In the genomic region with DNA sequence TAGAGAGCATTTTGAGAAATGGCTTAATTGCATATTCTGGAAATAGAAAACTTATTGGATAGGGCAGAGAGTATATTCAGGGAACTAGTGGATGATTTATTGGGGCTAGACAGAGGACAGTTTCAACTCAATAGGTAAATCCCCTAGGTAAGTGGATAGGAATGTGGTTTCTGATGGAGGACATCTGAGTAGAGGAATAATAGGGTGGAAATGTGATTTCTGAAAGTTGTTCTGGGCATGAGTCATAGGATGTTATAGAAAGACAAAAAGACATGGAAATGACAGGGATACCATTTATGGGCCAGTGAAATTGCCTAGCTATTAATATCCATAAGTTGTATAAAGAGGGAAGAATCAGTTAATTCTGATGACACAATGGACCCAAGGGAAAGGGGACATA, we compare ENCODE assay signal across 17 cellular contexts.
DNase-seq lines count a peak whose midpoint lies in the region; ATAC-seq and TF ChIP-seq lines count a peak whose summit lies in the region.
"Had no signal": no experiment of that assay in that cellular context is flagged by ENCODE, and none has a peak within 500 bp of the region (broad histone marks: within the 10 kb centered on the region; RNA-seq: fewer than 3 reads in every experiment).

No MANE protein-coding gene starts in this region.

- TF ChIP-seq CTCF in mammary epithelial cell (conservative IDR thresholded peaks at IDR 0.05 in 1 of 2, IDR thresholded peaks at IDR 0.05 in 1 of 2; ENCODE audit: extremely low read depth in 1 of 2, insufficient read depth in 1 of 2, low read depth in 1 of 2, low read length in 2 of 2) = no peak
- TF ChIP-seq CTCF in MCF 10A (IDR thresholded peaks at IDR 0.05; ENCODE audit: unreplicated experiment) = no peak
- TF ChIP-seq CTCF in PC-3 (conservative IDR thresholded peaks at IDR 0.05; ENCODE audit: low read depth, low read length) = no peak
- TF ChIP-seq CTCF in foreskin keratinocyte (conservative IDR thresholded peaks at IDR 0.05) = no peak

- BruUV-seq in mammary epithelial cell (replicated peaks; lab: Mats Ljungman, UMichigan) (no TSS peak), MCF 10A (replicated peaks; lab: Mats Ljungman, UMichigan) (no TSS peak), PC-3 (replicated peaks; lab: Mats Ljungman, UMichigan) (no TSS peak)

- H3K4me1 ChIP-seq in mammary epithelial cell (ENCODE audit: insufficient read depth, low read length) (no peaks in the 10 kb centered on the region), PC-3 (ENCODE audit: insufficient read depth, low read length) (no peaks in the 10 kb centered on the region), foreskin keratinocyte (peaks cover 4% of the 10 kb centered on the region)
- H3K4me1 ChIP-seq: BE2C, Caco-2 had no signal

- H3K27me3 ChIP-seq in mammary epithelial cell (ENCODE audit: insufficient read depth, low read length) (no peaks in the 10 kb centered on the region), PC-3 (ENCODE audit: low read length) (no peaks in the 10 kb centered on the region; the same call in 1 of the 2 replicates), foreskin keratinocyte (no peaks in the 10 kb centered on the region)
- H3K27me3 ChIP-seq: BE2C had no signal

- no peak overlapping the region for H2AFZ ChIP-seq in mammary epithelial cell (ENCODE audit: low read depth, low read length)
- H2AFZ ChIP-seq in PC-3 (ENCODE audit: low read length) = no peak overlapping the region
- H2AFZ ChIP-seq: GM23338 had no signal

- no peaks in the 10 kb centered on the region for H3K9me2 ChIP-seq in PC-3 (replicated peaks; ENCODE audit: low read length)

- peak; percentile 3 for DNase-seq in mammary epithelial cell
- no peak for DNase-seq in MCF 10A (ENCODE audit: unreplicated experiment)
- peak; percentile 40 for DNase-seq in PC-3
- DNase-seq in foreskin keratinocyte = peak; percentile 42 to 90
- no peak for DNase-seq in effector CD4-positive, alpha-beta T cell
- no peak for DNase-seq in HuH-7 (ENCODE audit: low spot score)
- no peak for DNase-seq in NCI-H446 (lab: John Stamatoyannopoulos, UW)
- DNase-seq in effector memory CD8-positive, alpha-beta T cell = no peak
- DNase-seq: BE2C; Caco-2; CD8-positive, alpha-beta T cell; DMS79; H9 had no signal

- H3K4me2 ChIP-seq in mammary epithelial cell (ENCODE audit: insufficient read depth, low read depth, low read length) (no peak overlapping the region), PC-3 (ENCODE audit: low read length) (no peak overlapping the region)
- H3K4me2 ChIP-seq: GM23338 had no signal

- H3F3A ChIP-seq in PC-3 (ENCODE audit: low read length, unreplicated experiment) = no peaks in the 10 kb centered on the region

- H3K9me3 ChIP-seq in mammary epithelial cell (replicated peaks; ENCODE audit: insufficient read depth, low read length) (no peaks in the 10 kb centered on the region), PC-3 (ENCODE audit: low read length) (no peaks in the 10 kb centered on the region)
- H3K9me3 ChIP-seq: BE2C, Caco-2 had no signal

- in situ Hi-C loops in mammary epithelial cell (cut with MboI; ENCODE audit: low sequenced_read_pairs in 2 of 2) = no loop called here

- CTCF ChIA-PET in mammary epithelial cell (lab: Charles Lee; ENCODE audit: low non-redundant PET) (no interaction called here), MCF 10A (lab: Yijun Ruan, JAX) (no interaction called here), PC-3 (lab: Charles Lee) (no interaction called here)

- H3K4me3 ChIP-seq in mammary epithelial cell (replicated peaks in 1 of 3; ENCODE audit: insufficient read depth in 1 of 3, low read depth in 2 of 3, low read length in 3 of 3) (no peak overlapping the region), PC-3 (ENCODE audit: low read length) (no peak overlapping the region)
- H3K4me3 ChIP-seq: GM12878, GM23338 had no signal

- H3K27me3 Mint-ChIP-seq in MCF 10A (ENCODE audit: insufficient read depth, unreplicated experiment) = peaks cover 35% of the 10 kb centered on the region
- no peaks in the 10 kb centered on the region for H3K27me3 Mint-ChIP-seq in effector memory CD8-positive, alpha-beta T cell

- no peaks in the 10 kb centered on the region for H3K9me3 Mint-ChIP-seq in MCF 10A (ENCODE audit: unreplicated experiment)
- H3K9me3 Mint-ChIP-seq in effector memory CD8-positive, alpha-beta T cell = peaks cover 11 to 17% of the 10 kb centered on the region in 2 donors

- dilution Hi-C loops in mammary epithelial cell (cut with HindIII; ENCODE audit: low sequenced_read_pairs) = no loop called here

- POLR2A ChIA-PET in MCF 10A (lab: Yijun Ruan, JAX) = no interaction called here
- POLR2A ChIA-PET in PC-3 (lab: Charles Lee; ENCODE audit: unreplicated experiment) = no interaction called here

- H4K20me1 ChIP-seq in mammary epithelial cell (ENCODE audit: insufficient read depth, low read length) (no peaks in the 10 kb centered on the region), PC-3 (ENCODE audit: low read length) (no peaks in the 10 kb centered on the region)

- no peaks in the 10 kb centered on the region for H3K36me3 Mint-ChIP-seq in MCF 10A (ENCODE audit: insufficient read depth, unreplicated experiment)
- H3K36me3 Mint-ChIP-seq in effector memory CD8-positive, alpha-beta T cell (ENCODE audit: insufficient read depth) = no peaks in the 10 kb centered on the region
- H3K36me3 Mint-ChIP-seq: CD14-positive monocyte; CD8-positive, alpha-beta T cell had no signal

- H3K79me2 ChIP-seq in mammary epithelial cell (ENCODE audit: insufficient read depth, low read length) (no peaks in the 10 kb centered on the region), PC-3 (ENCODE audit: low read length) (no peaks in the 10 kb centered on the region)

- H3K9ac ChIP-seq in mammary epithelial cell (ENCODE audit: insufficient read depth, low read length) (no peak overlapping the region), PC-3 (ENCODE audit: low read length) (no peak overlapping the region)

- no peaks in the 10 kb centered on the region for H3K36me3 ChIP-seq in mammary epithelial cell (ENCODE audit: insufficient read depth, low read length)
- no peaks in the 10 kb centered on the region for H3K36me3 ChIP-seq in PC-3 (ENCODE audit: low read depth, low read length)
- H3K36me3 ChIP-seq: BE2C had no signal

- H3K27ac Mint-ChIP-seq in MCF 10A (ENCODE audit: low read depth, unreplicated experiment) = no peak overlapping the region
- H3K27ac Mint-ChIP-seq in effector memory CD8-positive, alpha-beta T cell = no peak overlapping the region
- H3K27ac Mint-ChIP-seq: CD14-positive monocyte; CD8-positive, alpha-beta T cell; GM23338 had no signal

- ATAC-seq in PC-3 (peak; percentile 88), foreskin keratinocyte (peak; percentile 91)
- ATAC-seq in effector memory CD8-positive, alpha-beta T cell (replicated peaks) = no peak
- ATAC-seq: CD8-positive, alpha-beta T cell; GM12878; GM23338; HepG2 had no signal

- intact Hi-C loops in mammary epithelial cell (cut with micrococcal nuclease) (no loop called here), MCF 10A (cut with micrococcal nuclease) (no loop called here), PC-3 (cut with micrococcal nuclease) (no loop called here)

- no peak overlapping the region for H3K4me3 Mint-ChIP-seq in MCF 10A (ENCODE audit: unreplicated experiment)
- no peak overlapping the region for H3K4me3 Mint-ChIP-seq in effector memory CD8-positive, alpha-beta T cell
- H3K4me3 Mint-ChIP-seq: CD14-positive monocyte; CD8-positive, alpha-beta T cell; GM23338; H9 had no signal

- no peaks in the 10 kb centered on the region for H3K4me1 Mint-ChIP-seq in MCF 10A (ENCODE audit: insufficient read depth, unreplicated experiment)
- no peaks in the 10 kb centered on the region for H3K4me1 Mint-ChIP-seq in effector memory CD8-positive, alpha-beta T cell (ENCODE audit: low read depth in 2 of 2)
- H3K4me1 Mint-ChIP-seq: CD14-positive monocyte had no signal

- H3K27ac ChIP-seq in mammary epithelial cell (ENCODE audit: insufficient read depth, low read depth, low read length) (no peak overlapping the region), PC-3 (ENCODE audit: low read length) (no peak overlapping the region), foreskin keratinocyte (no peak overlapping the region)

Comparison
In these comparisons a context has a peak if more than half of its experiments do, and no peak if none do; other contexts are left out.
1. DNase-seq: peak in mammary epithelial cell (single experiment), PC-3 (single experiment) and foreskin keratinocyte (2 of 2); none in MCF 10A (single experiment), effector CD4-positive, alpha-beta T cell (single experiment), HuH-7 (single experiment), NCI-H446 (0 of 2) and effector memory CD8-positive, alpha-beta T cell (0 of 3).